In genomic region chr2:77127345-77127744, GRCh38 we compare ENCODE assay signal across 25 cellular contexts.
"Had no signal": no experiment of that assay in that cellular context is flagged by ENCODE, and none has a peak within 500 bp of the region (broad histone marks: within the 10 kb centered on the region; RNA-seq: fewer than 3 reads in every experiment).

No MANE protein-coding gene starts in this region.

- H3K27me3 ChIP-seq: dorsolateral prefrontal cortex, esophagus muscularis mucosa, foreskin keratinocyte, gastroesophageal sphincter, heart left ventricle, hepatocyte had no signal

- DNase-seq: dermis blood vessel endothelial cell; dorsolateral prefrontal cortex; effector CD4-positive, alpha-beta T cell; effector memory CD4-positive, alpha-beta T cell; foreskin keratinocyte; heart left ventricle; hypothalamus; immature natural killer cell; islet precursor cell; kidney; kidney glomerular epithelial cell; left colon; left ventricle myocardium inferior; lower lobe of right lung; mesenchymal stem cell; mucosa of descending colon had no signal

- H3K4me3 ChIP-seq: coronary artery, dorsolateral prefrontal cortex, esophagus muscularis mucosa, gastroesophageal sphincter, heart left ventricle, hepatocyte, left ventricle myocardium inferior, lower lobe of right lung, mucosa of descending colon had no signal

- H3K27ac ChIP-seq: coronary artery, dorsolateral prefrontal cortex, esophagus muscularis mucosa, foreskin keratinocyte, gastroesophageal sphincter, heart left ventricle, hepatocyte, left ventricle myocardium inferior, lower lobe of right lung had no signal

- ATAC-seq: foreskin keratinocyte, gastroesophageal sphincter, heart left ventricle, left colon, left lobe of liver, lower lobe of right lung, mucosa of descending colon had no signal

- H3K79me2 ChIP-seq: hepatocyte had no signal

- H3K4me1 ChIP-seq: esophagus muscularis mucosa, foreskin keratinocyte, gastroesophageal sphincter, heart left ventricle, left ventricle myocardium inferior, lower lobe of right lung had no signal

- H3K27ac Mint-ChIP-seq: immature natural killer cell, mesothelial cell of epicardium had no signal

- H3K4me1 Mint-ChIP-seq: immature natural killer cell, mesothelial cell of epicardium had no signal

- H3K4me3 Mint-ChIP-seq: immature natural killer cell, mesothelial cell of epicardium had no signal

- H3K36me3 ChIP-seq: esophagus muscularis mucosa, gastroesophageal sphincter, heart left ventricle, left ventricle myocardium inferior, lower lobe of right lung had no signal

- H3K4me2 ChIP-seq: hepatocyte had no signal

- FAIRE-seq: colon, endothelial cell of umbilical vein, frontal cortex, kidney had no signal

- H3K9me3 ChIP-seq: esophagus muscularis mucosa, gastroesophageal sphincter, lower lobe of right lung, mucosa of descending colon had no signal

- H2AFZ ChIP-seq: hepatocyte had no signal
